Comparison of ENCODE assay signal across 9 cellular contexts in genomic region chrX:46375831-46376230, GRCh38.
"Had no signal": no experiment of that assay in that cellular context is flagged by ENCODE, and none has a peak within 500 bp of the region (broad histone marks: within the 10 kb centered on the region; RNA-seq: fewer than 3 reads in every experiment).

No MANE protein-coding gene starts in this region.

- ATAC-seq: naive thymus-derived CD4-positive, alpha-beta T cell had no signal

- H3K9me3 Mint-ChIP-seq: activated T-cell treated with anti-CD3 and anti-CD28 coated beads, Interleukin-2, amount 50 U/mL, for 24 hours; naive thymus-derived CD4-positive, alpha-beta T cell; stimulated activated naive B cell treated with anti-CD40 and anti-IgM and Interleukin-4, amounts not matched to agents 10 μg/mL and 1 μg/mL and 100 μg/mL, for 72 hours had no signal

- H3K27me3 Mint-ChIP-seq: progenitor cell of endocrine pancreas had no signal

- H3K27ac ChIP-seq: coronary artery, right lobe of liver had no signal

- H3K4me3 ChIP-seq: coronary artery, lung, right lobe of liver had no signal

- H3K4me3 Mint-ChIP-seq: activated T-cell treated with anti-CD3 and anti-CD28 coated beads, Interleukin-2, amount 50 U/mL, for 24 hours; naive thymus-derived CD4-positive, alpha-beta T cell; stimulated activated naive B cell treated with anti-CD40 and anti-IgM and Interleukin-4, amounts not matched to agents 10 μg/mL and 1 μg/mL and 100 μg/mL, for 72 hours had no signal

- DNase-seq: activated gamma-delta T cell treated with Interleukin-2 at 50 U/mL for 16 hours; effector CD8-positive, alpha-beta T cell; right lobe of liver; stimulated activated naive B cell treated with anti-CD40 and anti-IgM and Interleukin-4, amounts not matched to agents 10 μg/mL and 1 μg/mL and 100 μg/mL, for 72 hours had no signal

- H3K36me3 ChIP-seq: right lobe of liver had no signal

- H3K4me1 ChIP-seq: right lobe of liver had no signal

- H3K36me3 Mint-ChIP-seq: naive thymus-derived CD4-positive, alpha-beta T cell; stimulated activated naive B cell treated with anti-CD40 and anti-IgM and Interleukin-4, amounts not matched to agents 10 μg/mL and 1 μg/mL and 100 μg/mL, for 72 hours had no signal

- H3K9me3 ChIP-seq: right lobe of liver had no signal

- H3K27ac Mint-ChIP-seq: activated T-cell treated with anti-CD3 and anti-CD28 coated beads, Interleukin-2, amount 50 U/mL, for 24 hours; naive thymus-derived CD4-positive, alpha-beta T cell; progenitor cell of endocrine pancreas; stimulated activated naive B cell treated with anti-CD40 and anti-IgM and Interleukin-4, amounts not matched to agents 10 μg/mL and 1 μg/mL and 100 μg/mL, for 72 hours had no signal

- H3K27me3 ChIP-seq: right lobe of liver had no signal
